1 cellular context compared by ENCODE assay signal in the genomic region with DNA sequence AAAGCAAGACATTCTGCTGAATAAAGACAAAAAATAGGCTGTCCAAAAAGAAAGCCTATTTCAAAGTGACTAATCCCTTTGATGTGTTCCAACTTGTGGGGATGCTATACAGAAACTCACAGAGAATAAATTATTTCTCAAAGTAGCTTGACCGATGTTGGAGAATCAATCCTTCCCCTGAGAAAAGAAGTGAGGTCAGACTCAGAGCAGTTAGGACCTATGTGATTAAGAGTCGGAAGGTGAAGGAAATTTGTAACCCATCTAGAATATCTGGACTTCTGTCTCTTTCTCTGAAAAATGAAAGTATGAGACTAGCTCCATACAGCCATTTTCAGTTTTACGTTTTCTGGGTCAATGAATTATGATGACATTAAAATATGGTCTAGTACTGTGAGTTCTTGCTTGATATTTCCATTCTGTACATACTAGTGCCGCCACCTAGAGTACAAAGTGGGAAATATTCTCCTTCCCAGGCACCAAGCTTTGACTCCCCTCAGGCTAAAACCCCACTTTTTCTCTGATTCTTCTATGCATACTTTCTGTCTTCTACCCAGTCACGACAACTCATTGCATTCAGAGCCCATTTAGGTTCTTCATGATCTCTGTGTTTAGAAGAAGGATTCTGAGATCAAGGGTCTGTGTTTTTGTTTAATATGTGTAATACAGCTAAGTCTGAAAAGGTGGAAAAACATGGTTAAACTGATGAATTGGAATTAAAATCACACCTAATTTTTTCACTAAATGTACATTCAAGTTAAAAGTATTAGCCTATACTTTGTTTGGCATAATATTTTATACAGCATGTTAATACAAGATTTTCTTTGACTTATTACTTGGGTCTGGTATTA.
TF ChIP-seq lines count a peak whose summit lies in the region.

No MANE protein-coding gene starts in this region.

TF ChIP-seq in endothelial cell of umbilical vein, 7 proteins besides CTCF, POLR2A, EP300 and RAD21:
- TF ChIP-seq MYC (IDR thresholded peaks at IDR 0.05; ENCODE audit: low read depth, low read length) (no peak), JUN (IDR thresholded peaks at IDR 0.05; ENCODE audit: borderline replicate concordance, insufficient read depth, insufficient read length, low read depth) (no peak), POLR2AphosphoS5 (IDR thresholded peaks at IDR 0.05; ENCODE audit: insufficient read depth, low read depth, low read length) (no peak), EZH2 (IDR thresholded peaks at IDR 0.05; ENCODE audit: borderline replicate concordance, low read depth, low read length, severe bottlenecking) (no peak), FOS (IDR thresholded peaks at IDR 0.05; ENCODE audit: borderline replicate concordance, insufficient read depth, low read length) (no peak)
- TF ChIP-seq, protein P1, sequence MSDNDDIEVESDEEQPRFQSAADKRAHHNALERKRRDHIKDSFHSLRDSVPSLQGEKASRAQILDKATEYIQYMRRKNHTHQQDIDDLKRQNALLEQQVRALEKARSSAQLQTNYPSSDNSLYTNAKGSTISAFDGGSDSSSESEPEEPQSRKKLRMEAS (IDR thresholded peaks at IDR 0.05; ENCODE audit: insufficient read depth, insufficient read length), result no peak
